10 cellular contexts compared by ENCODE assay signal in the genomic region with DNA sequence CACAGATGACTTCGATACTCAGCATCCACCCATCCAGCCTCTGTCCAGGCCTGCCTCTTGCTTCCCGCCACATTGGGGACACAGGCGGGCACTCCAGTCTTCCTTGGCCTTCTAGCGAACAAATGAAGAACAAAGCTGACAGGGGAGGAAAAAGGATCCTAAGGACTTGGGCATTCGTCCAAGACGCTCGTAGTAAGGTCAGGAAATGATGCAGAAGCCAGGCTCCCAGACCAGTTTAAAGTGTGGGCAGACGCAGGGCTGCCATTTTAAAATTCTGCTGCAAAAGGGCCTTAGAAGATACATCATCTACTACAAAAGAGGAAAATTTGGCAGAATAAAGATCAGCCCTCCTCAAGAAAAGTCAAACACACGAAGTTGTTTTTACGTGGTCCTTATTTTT. TPM values are rescaled to one million over a fixed set of nuclear protein-coding genes. Genes with fewer than 3 reads are reported as not detected.
DNase-seq lines count a peak whose midpoint lies in the region; ATAC-seq, FAIRE-seq and TF ChIP-seq lines count a peak whose summit lies in the region.
"Had no signal": no experiment of that assay in that cellular context is flagged by ENCODE, and none has a peak within 500 bp of the region (broad histone marks: within the 10 kb centered on the region; RNA-seq: fewer than 3 reads in every experiment).

No MANE protein-coding gene starts in this region.

- POLR2A ChIA-PET in AG04450 (lab: Yijun Ruan, JAX) (no interaction called here), Caco-2 (lab: Charles Lee) (no interaction called here)
- POLR2A ChIA-PET in activated CD8-positive, alpha-beta T cell treated with anti-CD3 and anti-CD28 coated beads, Interleukin-2, amount 10 ng/mL, durations not matched to agents 7 days and 5 days (lab: Charles Lee): no interaction called here

- CTCF ChIA-PET in AG04450 (lab: Charles Lee): interaction anchor here (2.9 kb wide), 1 partner anchor 19 kb away, joined by 12 read pairs; no protein-coding TSS in a partner anchor
- CTCF ChIA-PET in Caco-2 (lab: Charles Lee): interaction anchor here (0.6 kb wide), 1 partner anchor 26 kb away, joined by 3 read pairs; no protein-coding TSS in a partner anchor
- CTCF ChIA-PET in activated CD8-positive, alpha-beta T cell treated with anti-CD3 and anti-CD28 coated beads, Interleukin-2, amount 10 ng/mL, durations not matched to agents 7 days and 5 days (lab: Charles Lee): no interaction called here

- no peaks in the 10 kb centered on the region for H3K9me3 Mint-ChIP-seq in Caco-2 (ENCODE audit: unreplicated experiment)
- no peaks in the 10 kb centered on the region for H3K9me3 Mint-ChIP-seq in activated CD8-positive, alpha-beta T cell treated with anti-CD3 and anti-CD28 coated beads, Interleukin-2, amount 10 ng/mL, durations not matched to agents 7 days and 5 days (ENCODE audit: insufficient read depth)
- H3K9me3 Mint-ChIP-seq: T-helper 2 cell treated with Interferon-gamma antibody and Interleukin-4, amounts not matched to agents 5 μg/mL and 100 μg/mL, for 36 hours had no signal

- H3K4me1 ChIP-seq in SJCRH30 (peaks cover 11% of the 10 kb centered on the region; the same call in 1 of the 2 replicates), pancreas (peaks cover 16 to 22% (median 19%) of the 10 kb centered on the region in 3 donors), Caco-2 (peaks cover 3% of the 10 kb centered on the region; the same call in 1 of the 2 replicates)

- no peaks in the 10 kb centered on the region for H3K27me3 Mint-ChIP-seq in Caco-2 (ENCODE audit: insufficient read depth, unreplicated experiment)
- H3K27me3 Mint-ChIP-seq in activated CD8-positive, alpha-beta T cell treated with anti-CD3 and anti-CD28 coated beads, Interleukin-2, amount 10 ng/mL, durations not matched to agents 7 days and 5 days (ENCODE audit: low read depth): no peaks in the 10 kb centered on the region

- WGBS in pancreas, 2 donors: 60 to 61% methylated on average over 10 of the region's 10 CpGs

- H3K27ac ChIP-seq in AG04450 (ENCODE audit: low read depth, low read length) (peak overlapping the region; percentile 61), SJCRH30 (peak overlapping the region; percentile 57), pancreas (peak overlapping the region; percentile 8 to 83 (median 48))

- H3K36me3 ChIP-seq in SJCRH30: no peaks in the 10 kb centered on the region
- no peaks in the 10 kb centered on the region for H3K36me3 ChIP-seq in pancreas
- H3K36me3 ChIP-seq in Caco-2 (ENCODE audit: control insufficient read depth, insufficient read depth, low read length): no peaks in the 10 kb centered on the region

- TF ChIP-seq CTCF in AG04450 (IDR thresholded peaks at IDR 0.05; ENCODE audit: low read depth, low read length) (no peak), fibroblast of mammary gland (conservative IDR thresholded peaks at IDR 0.05; ENCODE audit: control insufficient read depth, insufficient read depth, low read depth, low read length) (no peak), pancreas (IDR thresholded peaks at IDR 0.05) (no peak), Caco-2 (IDR thresholded peaks at IDR 0.05; ENCODE audit: insufficient read depth in 1 of 2, low read depth in 1 of 2, low read length in 1 of 2, severe bottlenecking in 1 of 2, unreplicated experiment in 1 of 2) (no peak)

- intact Hi-C loops in pancreas (cut with DNase I): no loop called here
- intact Hi-C loops in Caco-2 (cut with micrococcal nuclease; ENCODE audit: unreplicated experiment): no loop called here

- H3K4me3 ChIP-seq in AG04450 (ENCODE audit: low read depth, low read length) (no peak overlapping the region), SJCRH30 (no peak overlapping the region), fibroblast of mammary gland (ENCODE audit: control insufficient read depth, low read depth, low read length) (no peak overlapping the region), pancreas (no peak overlapping the region), Caco-2 (ENCODE audit: low read depth, low read length) (no peak overlapping the region)

- no TSS peak for BruUV-seq in Caco-2 (replicated peaks; lab: Mats Ljungman, UMichigan)

- peak in 1 of 4 donors; percentile 2 for ATAC-seq in pancreas
- no peak for ATAC-seq in activated CD8-positive, alpha-beta T cell treated with anti-CD3 and anti-CD28 coated beads, Interleukin-2, amount 10 ng/mL, durations not matched to agents 7 days and 5 days

- H3K4me1 Mint-ChIP-seq in Caco-2 (ENCODE audit: low read depth, unreplicated experiment): no peaks in the 10 kb centered on the region
- H3K4me1 Mint-ChIP-seq in activated CD8-positive, alpha-beta T cell treated with anti-CD3 and anti-CD28 coated beads, Interleukin-2, amount 10 ng/mL, durations not matched to agents 7 days and 5 days (ENCODE audit: low read depth): peaks cover 3% of the 10 kb centered on the region

- no peak overlapping the region for H3K27ac Mint-ChIP-seq in Caco-2 (ENCODE audit: unreplicated experiment)
- no peak overlapping the region for H3K27ac Mint-ChIP-seq in activated CD8-positive, alpha-beta T cell treated with anti-CD3 and anti-CD28 coated beads, Interleukin-2, amount 10 ng/mL, durations not matched to agents 7 days and 5 days
- H3K27ac Mint-ChIP-seq: T-helper 2 cell treated with Interferon-gamma antibody and Interleukin-4, amounts not matched to agents 5 μg/mL and 100 μg/mL, for 36 hours had no signal

- no peak overlapping the region for H3K4me3 Mint-ChIP-seq in Caco-2 (ENCODE audit: unreplicated experiment)
- no peak overlapping the region for H3K4me3 Mint-ChIP-seq in activated CD8-positive, alpha-beta T cell treated with anti-CD3 and anti-CD28 coated beads, Interleukin-2, amount 10 ng/mL, durations not matched to agents 7 days and 5 days
- H3K4me3 Mint-ChIP-seq: T-helper 2 cell treated with Interferon-gamma antibody and Interleukin-4, amounts not matched to agents 5 μg/mL and 100 μg/mL, for 36 hours had no signal

- no peak for FAIRE-seq in pancreas (lab: Jason Lieb, UNC)

- H3K27me3 ChIP-seq in AG04450 (ENCODE audit: control insufficient read depth, insufficient read depth, low read length) (no peaks in the 10 kb centered on the region), SJCRH30 (no peaks in the 10 kb centered on the region), pancreas (no peaks in the 10 kb centered on the region), Caco-2 (replicated peaks; ENCODE audit: control insufficient read depth, insufficient read depth, low read length) (no peaks in the 10 kb centered on the region)

- no peak for DNase-seq in AG04450 (ENCODE audit: low read depth, low spot score)
- peak in 1 of 2 experiments; percentile 39 for DNase-seq in SJCRH30
- peak; percentile 51 for DNase-seq in fibroblast of mammary gland (ENCODE audit: low read depth)
- DNase-seq in pancreas: no peak
- DNase-seq in Caco-2: no peak
- DNase-seq in NCI-H187 treated with DMSO at 0.1 percent for 48 hours (lab: John Stamatoyannopoulos, UW): no peak
- DNase-seq in activated CD8-positive, alpha-beta T cell treated with anti-CD3 and anti-CD28 coated beads, Interleukin-2, amount 10 ng/mL, durations not matched to agents 7 days and 5 days: no peak
- no peak for DNase-seq in activated CD8-positive, alpha-beta memory T cell treated with anti-CD3 and anti-CD28 coated beads, Interleukin-2, amount 50 U/mL, for 48 hours
- DNase-seq: activated CD8-positive, alpha-beta memory T cell treated with anti-CD3 and anti-CD28 coated beads, Interleukin-2, amount 50 U/mL, for 4 hours had no signal

- no peaks in the 10 kb centered on the region for H3K9me3 ChIP-seq in AG04450 (ENCODE audit: control insufficient read depth, insufficient read depth, low read length)
- no peaks in the 10 kb centered on the region for H3K9me3 ChIP-seq in SJCRH30 (replicated peaks)
- H3K9me3 ChIP-seq in pancreas: no peaks in the 10 kb centered on the region
- no peaks in the 10 kb centered on the region for H3K9me3 ChIP-seq in Caco-2

- no peaks in the 10 kb centered on the region for H3K36me3 Mint-ChIP-seq in Caco-2 (ENCODE audit: insufficient read depth, unreplicated experiment)
- H3K36me3 Mint-ChIP-seq in activated CD8-positive, alpha-beta T cell treated with anti-CD3 and anti-CD28 coated beads, Interleukin-2, amount 10 ng/mL, durations not matched to agents 7 days and 5 days (ENCODE audit: low read depth): no peaks in the 10 kb centered on the region

RNA-seq across cellular contexts. Expression of a gene that starts 5.9 kb away (rescaled TPM):
- polyA plus RNA-seq in AG04450 (2011; rRNA removed) (12.6 and 15.5 TPM in 2 replicates), pancreas (10 to 100 TPM; 12.2 to 16.2 TPM)
- 8.6 and 8.7 TPM in 2 replicates for polyA minus RNA-seq in AG04450 (2011; rRNA and poly(A)+ RNA removed)
- total RNA-seq in SJCRH30 (2014; rRNA removed; shearing (Covaris generic)): 4.3 and 4.7 TPM in 2 replicates
- total RNA-seq in pancreas (10 to 100 TPM in 4 of 6 donors, 1 to 10 TPM in 2; 7.7 to 13.9 (median 10.7) TPM), Caco-2 (2022) (8.1 and 9.2 TPM in 2 replicates)
- 1 to 10 TPM; 8.0 to 8.6 TPM for total RNA-seq in activated CD8-positive, alpha-beta T cell treated with anti-CD3 and anti-CD28 coated beads, Interleukin-2, amount 10 ng/mL, durations not matched to agents 7 days and 5 days

RNA-seq across cellular contexts. Expression of a gene that starts 32.2 kb away (rescaled TPM):
- polyA plus RNA-seq in AG04450 (2011; rRNA removed) (24.5 and 33.2 TPM in 2 replicates), pancreas (10 to 100 TPM; 44.8 to 60.8 TPM)
- polyA minus RNA-seq in AG04450 (2011; rRNA and poly(A)+ RNA removed): 32.9 and 43.8 TPM in 2 replicates
- 67.3 TPM in 2 replicates for total RNA-seq in SJCRH30 (2014; rRNA removed; shearing (Covaris generic))
- total RNA-seq in pancreas (10 to 100 TPM; 64.1 to 99.2 (median 84.9) TPM), Caco-2 (2022) (61.9 and 67.8 TPM in 2 replicates)
- 100 to 1,000 TPM; 481 to 482 TPM for total RNA-seq in activated CD8-positive, alpha-beta T cell treated with anti-CD3 and anti-CD28 coated beads, Interleukin-2, amount 10 ng/mL, durations not matched to agents 7 days and 5 days

RNA-seq across cellular contexts. Expression of a gene that starts 55.8 kb away (rescaled TPM):
- polyA plus RNA-seq in AG04450 (2011; rRNA removed) (1.7 and 2.3 TPM in 2 replicates), pancreas (1 to 10 TPM; 3.0 to 5.0 TPM)
- polyA minus RNA-seq in AG04450 (2011; rRNA and poly(A)+ RNA removed): 3.0 and 3.2 TPM in 2 replicates
- total RNA-seq in SJCRH30 (2014; rRNA removed; shearing (Covaris generic)): 0.08 and 0.10 TPM in 2 replicates
- total RNA-seq in pancreas (10 to 100 TPM in 1 of 6 donors, 1 to 10 TPM in 5; 4.2 to 11.0 (median 6.0) TPM), Caco-2 (2022) (12.8 and 16.4 TPM in 2 replicates)
- total RNA-seq in activated CD8-positive, alpha-beta T cell treated with anti-CD3 and anti-CD28 coated beads, Interleukin-2, amount 10 ng/mL, durations not matched to agents 7 days and 5 days: under 1 TPM; 0.68 to 0.76 TPM
